8 cellular contexts compared by ENCODE assay signal in the genomic region with DNA sequence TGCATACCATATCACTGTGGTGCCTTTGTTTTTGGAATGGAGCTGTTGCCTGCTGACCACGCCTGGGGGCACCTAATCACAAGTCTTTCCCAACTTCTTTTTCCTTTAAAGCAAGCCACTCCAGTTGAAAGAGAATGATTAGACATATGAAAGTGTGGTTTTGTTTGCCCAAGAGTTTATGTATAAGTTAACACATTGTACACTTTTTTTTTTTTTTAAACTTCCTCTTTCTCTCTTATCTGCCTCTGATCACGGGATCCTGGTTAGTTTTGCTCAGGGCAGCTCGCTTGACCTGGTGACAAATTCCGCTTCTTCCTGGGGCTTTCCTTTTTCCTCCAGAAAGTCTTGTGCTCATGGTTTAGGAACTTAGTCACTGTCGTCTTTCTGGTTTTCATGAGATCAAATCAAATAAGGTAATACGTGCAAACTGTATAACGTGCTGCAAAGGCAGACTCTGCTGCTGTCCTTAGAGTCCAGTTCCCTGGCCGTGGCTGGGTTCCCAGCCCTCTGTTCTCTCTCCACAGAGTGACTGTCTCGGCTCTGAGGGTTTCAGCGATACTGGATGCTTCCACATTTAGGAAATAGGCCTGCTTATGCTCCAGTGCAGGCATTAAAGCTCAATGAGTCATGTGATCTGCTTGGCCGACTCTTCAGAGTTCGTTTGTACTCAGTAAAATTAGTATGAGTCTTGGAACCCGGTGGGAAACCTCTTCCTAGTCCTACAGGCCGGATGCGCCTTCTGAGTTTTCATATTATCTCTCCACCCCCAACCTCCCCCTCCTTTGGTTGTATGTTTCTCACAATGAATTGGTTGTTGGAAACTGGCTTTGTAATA. TPM values are rescaled to one million over a fixed set of nuclear protein-coding genes. Genes with fewer than 3 reads are reported as not detected.
DNase-seq lines count a peak whose midpoint lies in the region; ATAC-seq and TF ChIP-seq lines count a peak whose summit lies in the region.

No MANE protein-coding gene starts in this region.

- ATAC-seq in GM21515 (IDR thresholded peaks at IDR 0.05; ENCODE audit: unreplicated experiment): peak; percentile 54
- peak; percentile 51 for ATAC-seq in activated B cell treated with CpG ODN at 0.5 μM for 24 hours (ENCODE audit: low read depth)

- H3K27ac Mint-ChIP-seq in activated B cell treated with CpG ODN at 0.5 μM for 24 hours (peak overlapping the region; percentile 96), type B pancreatic cell (peak overlapping the region; percentile 89)

- DNase-seq in EH (ENCODE audit: low read depth) (peak; percentile 94), activated B cell treated with CpG ODN at 0.5 μM for 24 hours (no peak), epithelial cell of esophagus (ENCODE audit: low read depth) (peak; percentile 91), type B pancreatic cell (ENCODE audit: extremely low spot score, unreplicated experiment) (no peak), NCI-H2081 (lab: John Stamatoyannopoulos, UW) (no peak)

- H3K4me3 Mint-ChIP-seq in activated B cell treated with CpG ODN at 0.5 μM for 24 hours (peak overlapping the region; percentile 85), type B pancreatic cell (peak overlapping the region; percentile 70)

- no peaks in the 10 kb centered on the region for H3K27me3 Mint-ChIP-seq in activated B cell treated with CpG ODN at 0.5 μM for 24 hours
- no peaks in the 10 kb centered on the region for H3K27me3 Mint-ChIP-seq in type B pancreatic cell

- H3K9me3 ChIP-seq in HUES6 (ENCODE audit: control insufficient read depth, insufficient read depth, low read depth, low read length): no peaks in the 10 kb centered on the region
- no peaks in the 10 kb centered on the region for H3K9me3 ChIP-seq in mucosa of rectum (ENCODE audit: control insufficient read depth in 2 of 2, low read length in 2 of 2)

- H3K9me3 Mint-ChIP-seq in activated B cell treated with CpG ODN at 0.5 μM for 24 hours (no peaks in the 10 kb centered on the region), type B pancreatic cell (no peaks in the 10 kb centered on the region)

- H3K27ac ChIP-seq in HUES6 (ENCODE audit: low read depth, low read length): peak overlapping the region; percentile 29; the same call in 1 of the 2 replicates
- H3K27ac ChIP-seq in mucosa of rectum (ENCODE audit: low read depth in 2 of 2, low read length in 2 of 2): peak overlapping the region; percentile 79 to 87

- peaks cover 27% of the 10 kb centered on the region for H3K36me3 Mint-ChIP-seq in activated B cell treated with CpG ODN at 0.5 μM for 24 hours (ENCODE audit: low read depth)
- peaks cover 2% of the 10 kb centered on the region for H3K36me3 Mint-ChIP-seq in type B pancreatic cell

- CTCF ChIA-PET in activated B cell treated with CpG ODN at 0.5 μM for 24 hours (lab: Charles Lee): interaction anchor here (0.7 to 2.9 kb wide), 7 partner anchors 14 to 78 kb away, joined by 3 to 9 read pairs (median 3); a partner anchor contains a TSS

- H3K27me3 ChIP-seq in HUES6 (ENCODE audit: control insufficient read depth, insufficient read depth, low read length) (no peaks in the 10 kb centered on the region), mucosa of rectum (ENCODE audit: control insufficient read depth in 2 of 2, insufficient read depth in 2 of 2, low read length in 2 of 2) (no peaks in the 10 kb centered on the region)

- H3K4me3 ChIP-seq in HUES6 (ENCODE audit: low read depth, low read length): no peak overlapping the region
- H3K4me3 ChIP-seq in epithelial cell of esophagus (ENCODE audit: low read length): peak overlapping the region; percentile 34
- peak overlapping the region; percentile 47 to 70 for H3K4me3 ChIP-seq in mucosa of rectum (ENCODE audit: low read length in 2 of 2)

- H3K4me1 ChIP-seq in HUES6 (ENCODE audit: control insufficient read depth, insufficient read depth, low read length) (peaks cover 27% of the 10 kb centered on the region), mucosa of rectum (ENCODE audit: control insufficient read depth in 2 of 2, insufficient read depth in 2 of 2, low read length in 2 of 2) (peaks cover 13 to 18% of the 10 kb centered on the region in 2 donors)

- intact Hi-C loops in activated B cell treated with CpG ODN at 0.5 μM for 24 hours (cut with micrococcal nuclease): loop anchor here (1.0 kb wide), 1 partner anchor 16 kb away; no protein-coding TSS in a partner anchor

- H3K9ac ChIP-seq in HUES6 (ENCODE audit: low read length) (peak overlapping the region; percentile 2), mucosa of rectum (ENCODE audit: low read depth in 1 of 2, low read length in 2 of 2) (peak overlapping the region; percentile 63 to 76)

- H3K4me1 Mint-ChIP-seq in activated B cell treated with CpG ODN at 0.5 μM for 24 hours (peaks cover 85% of the 10 kb centered on the region), type B pancreatic cell (ENCODE audit: unreplicated experiment) (peaks cover 24% of the 10 kb centered on the region)

- TF ChIP-seq CTCF in activated B cell treated with CpG ODN at 0.5 μM for 24 hours (IDR thresholded peaks at IDR 0.05): no peak
- TF ChIP-seq CTCF in epithelial cell of esophagus (IDR thresholded peaks at IDR 0.05; ENCODE audit: insufficient read depth, low read depth, low read length, missing control alignments): no peak
- no peak for TF ChIP-seq CTCF in type B pancreatic cell (conservative IDR thresholded peaks at IDR 0.05)

- H3K36me3 ChIP-seq in HUES6 (ENCODE audit: control insufficient read depth, insufficient read depth, low read length) (no peaks in the 10 kb centered on the region), mucosa of rectum (ENCODE audit: control insufficient read depth in 2 of 2, insufficient read depth in 2 of 2, low read length in 2 of 2) (no peaks in the 10 kb centered on the region)

- POLR2A ChIA-PET in activated B cell treated with CpG ODN at 0.5 μM for 24 hours (lab: Charles Lee): interaction anchor here (0.7 to 9.6 kb wide), 12 partner anchors 13 to 221 kb away, joined by 3 to 256 read pairs (median 4); a partner anchor contains a TSS

RNA-seq across cellular contexts. Expression of a gene that starts 15.2 kb away (rescaled TPM):
- total RNA-seq in activated B cell treated with CpG ODN at 0.5 μM for 24 hours: 90.9 and 95.7 TPM in 2 replicates
- total RNA-seq in type B pancreatic cell (ENCODE audit: low replicate concordance): 16.3 and 31.8 TPM in 2 replicates

Comparison
In these comparisons a context has a peak if more than half of its experiments do, and no peak if none do; other contexts are left out.
1. DNase-seq: peak in EH (single experiment) and epithelial cell of esophagus (single experiment); none in activated B cell treated with CpG ODN at 0.5 μM for 24 hours (single experiment), type B pancreatic cell (single experiment) and NCI-H2081 (0 of 2).